Comparison of ENCODE assay signal across 1 cellular context in genomic region chr9:22005700-22006605, GRCh38.
TF ChIP-seq lines count a peak whose summit lies in the region.

No MANE protein-coding gene starts in this region.

TF ChIP-seq in HEK293, 187 proteins besides CTCF, POLR2A, EP300 and RAD21 (continued from another document and continues in another):
- no peak for TF ChIP-seq ZNF148 (tag by site-specific recombination; IDR thresholded peaks at IDR 0.05; ENCODE audit: borderline replicate concordance)
- no peak for TF ChIP-seq ZNF521 (tag by site-specific recombination; IDR thresholded peaks at IDR 0.05)
- TF ChIP-seq ZNF394 (tag by site-specific recombination; IDR thresholded peaks at IDR 0.05; ENCODE audit: borderline replicate concordance), result peak; percentile 39; the same call in 1 of the 2 replicates
- no peak for TF ChIP-seq TCF7L2 (IDR thresholded peaks at IDR 0.05; ENCODE audit: borderline replicate concordance, low read depth, low read length)
- no peak for TF ChIP-seq ZNF555 (tag by site-specific recombination; conservative IDR thresholded peaks at IDR 0.05)
- TF ChIP-seq ZNF335 (tag by site-specific recombination; conservative IDR thresholded peaks at IDR 0.05), result peak; percentile 13; the same call in 1 of the 2 replicates
- TF ChIP-seq ZBTB21 (tag by site-specific recombination; IDR thresholded peaks at IDR 0.05), result no peak
- TF ChIP-seq ZNF529 (tag by site-specific recombination; IDR thresholded peaks at IDR 0.05; ENCODE audit: insufficient replicate concordance), result no peak
- no peak for TF ChIP-seq ZNF548 (tag by site-specific recombination; IDR thresholded peaks at IDR 0.05)
- no peak for TF ChIP-seq ZNF768 (tag by site-specific recombination; IDR thresholded peaks at IDR 0.05)
- TF ChIP-seq INSM2 (tag by site-specific recombination; IDR thresholded peaks at IDR 0.05), result no peak
- TF ChIP-seq AEBP2 (tag by site-specific recombination; IDR thresholded peaks at IDR 0.05; ENCODE audit: borderline replicate concordance), result no peak
- TF ChIP-seq ZNF175 (tag by site-specific recombination; IDR thresholded peaks at IDR 0.05), result no peak
- no peak for TF ChIP-seq ZSCAN4 (tag by site-specific recombination; IDR thresholded peaks at IDR 0.05)
- TF ChIP-seq ZBTB20 (tag by site-specific recombination; IDR thresholded peaks at IDR 0.05), result peak; percentile 75; the same call in 1 of the 2 replicates
- TF ChIP-seq ZNF792 (tag by site-specific recombination; IDR thresholded peaks at IDR 0.05), result no peak
- TF ChIP-seq IKZF3 (tag by site-specific recombination; IDR thresholded peaks at IDR 0.05), result peak; percentile 79
- TF ChIP-seq ZNF10 (tag by site-specific recombination; IDR thresholded peaks at IDR 0.05), result no peak
- peak; percentile 85 for TF ChIP-seq GLIS1 (tag by site-specific recombination; IDR thresholded peaks at IDR 0.05)
- TF ChIP-seq FEZF1 (tag by site-specific recombination; IDR thresholded peaks at IDR 0.05), result 0 out of 2 replicates have a peak, but pooled peaks have one; percentile 24
- peak; percentile 69 for TF ChIP-seq ZNF501 (tag by site-specific recombination; IDR thresholded peaks at IDR 0.05)
- TF ChIP-seq ZNF114 (tag by site-specific recombination; IDR thresholded peaks at IDR 0.05), result no peak
- TF ChIP-seq ZNF366 (tag by site-specific recombination; conservative IDR thresholded peaks at IDR 0.05), result no peak
- TF ChIP-seq ZNF610 (tag by site-specific recombination; IDR thresholded peaks at IDR 0.05; ENCODE audit: borderline replicate concordance), result peak; percentile 55; the same call in 1 of the 2 replicates
- no peak for TF ChIP-seq ZNF747 (tag by site-specific recombination; IDR thresholded peaks at IDR 0.05)
- TF ChIP-seq KLF10 (tag by site-specific recombination; IDR thresholded peaks at IDR 0.05), result no peak
- no peak for TF ChIP-seq ZNF280D (tag by site-specific recombination; IDR thresholded peaks at IDR 0.05)
- TF ChIP-seq PRDM6 (tag by site-specific recombination; IDR thresholded peaks at IDR 0.05), result no peak; the same call in 1 of the 2 replicates
- no peak for TF ChIP-seq REST (tag by site-specific recombination; IDR thresholded peaks at IDR 0.05)
- TF ChIP-seq ZNF692 (tag by site-specific recombination; IDR thresholded peaks at IDR 0.05), result no peak
- no peak for TF ChIP-seq ZNF214 (tag by site-specific recombination; IDR thresholded peaks at IDR 0.05; ENCODE audit: borderline replicate concordance)
- no peak for TF ChIP-seq ZNF23 (tag by site-specific recombination; IDR thresholded peaks at IDR 0.05; ENCODE audit: borderline replicate concordance)
- TF ChIP-seq ZNF549 (tag by site-specific recombination; IDR thresholded peaks at IDR 0.05), result no peak
- TF ChIP-seq ZBTB17 (tag by site-specific recombination; IDR thresholded peaks at IDR 0.05), result peak; percentile 74
- no peak for TF ChIP-seq SALL2 (tag by site-specific recombination; IDR thresholded peaks at IDR 0.05; ENCODE audit: borderline replicate concordance)
- TF ChIP-seq ZNF626 (tag by site-specific recombination; IDR thresholded peaks at IDR 0.05), result no peak
- TF ChIP-seq HIC1 (tag by site-specific recombination; IDR thresholded peaks at IDR 0.05), result peak; percentile 80
- no peak for TF ChIP-seq ZNF184 (tag by site-specific recombination; IDR thresholded peaks at IDR 0.05)
- TF ChIP-seq KLF1 (tag by site-specific recombination; IDR thresholded peaks at IDR 0.05), result no peak
- TF ChIP-seq SP3 (tag by site-specific recombination; IDR thresholded peaks at IDR 0.05), result no peak
- TF ChIP-seq ATF2 (tag by site-specific recombination; IDR thresholded peaks at IDR 0.05; ENCODE audit: low read depth), result no peak
